In the genomic region with DNA sequence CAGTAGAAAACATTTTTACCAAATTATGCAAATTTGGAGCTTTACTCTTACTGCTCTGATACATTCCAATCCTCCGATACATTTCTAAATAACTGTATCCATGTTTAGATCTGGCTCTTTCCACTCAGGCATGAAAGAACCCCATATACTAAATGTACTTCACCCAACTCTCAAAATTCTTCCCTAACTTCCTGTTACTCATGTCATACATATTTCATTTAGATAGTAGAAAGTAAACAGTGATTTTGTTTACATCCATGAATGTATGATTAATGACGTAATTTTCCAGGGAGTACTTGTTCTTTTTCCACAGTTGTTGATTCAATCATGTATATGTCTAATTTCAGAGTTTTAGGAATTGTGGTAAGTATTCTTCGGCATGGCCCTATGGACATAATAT, we compare ENCODE assay signal across 15 cellular contexts.
DNase-seq lines count a peak whose midpoint lies in the region; ATAC-seq and TF ChIP-seq lines count a peak whose summit lies in the region.
"Had no signal": no experiment of that assay in that cellular context is flagged by ENCODE, and none has a peak within 500 bp of the region (broad histone marks: within the 10 kb centered on the region; RNA-seq: fewer than 3 reads in every experiment).

No MANE protein-coding gene starts in this region.

- peaks cover 59% of the 10 kb centered on the region for H3K4me1 ChIP-seq in A673 (ENCODE audit: insufficient read depth, low read length, poor library complexity, severe bottlenecking)
- no peaks in the 10 kb centered on the region for H3K4me1 ChIP-seq in trophoblast cell (ENCODE audit: control insufficient read depth in 1 of 2, insufficient read depth in 2 of 2, low read length in 2 of 2)

- TF ChIP-seq CTCF in A673 (conservative IDR thresholded peaks at IDR 0.05; ENCODE audit: low read depth, low read length), result no peak

- ATAC-seq in HG03045 (IDR thresholded peaks at IDR 0.05; ENCODE audit: unreplicated experiment), result no peak
- ATAC-seq: HCT116 had no signal

- POLR2A ChIA-PET in A673 (lab: Charles Lee; ENCODE audit: low non-redundant PET), result interaction anchor here (0.7 kb wide), 1 partner anchor 211 kb away, joined by 3 read pairs; no protein-coding TSS in a partner anchor

- DNase-seq in A673 (ENCODE audit: low spot score) (peak; percentile 37), HS-5 (ENCODE audit: low read depth) (peak; percentile 23), amniotic epithelial cell (ENCODE audit: low read depth) (peak; percentile 50), foreskin melanocyte (peak; percentile 29), AG20443 (ENCODE audit: low spot score) (no peak), GM19238 (ENCODE audit: insufficient read length, low spot score) (no peak), trophoblast cell (no peak)
- DNase-seq: AML-193, EL, KBM-7, NCI-H1436 treated with DMSO at 0.1 percent for 48 hours, NCI-H510A treated with DMSO at 0.1 percent for 48 hours, SIG-M5 had no signal

- no peak overlapping the region for H3K14ac ChIP-seq in trophoblast cell (ENCODE audit: low read length)

- H3K79me1 ChIP-seq in trophoblast cell (ENCODE audit: low read length), result no peaks in the 10 kb centered on the region

- CTCF ChIA-PET in A673 (lab: Charles Lee), result no interaction called here

- H3K4me3 ChIP-seq in A673 (ENCODE audit: low read depth, low read length, poor library complexity, severe bottlenecking), result no peak overlapping the region
- H3K4me3 ChIP-seq in trophoblast cell (ENCODE audit: low read depth, low read length), result no peak overlapping the region

- H3K4ac ChIP-seq in trophoblast cell (ENCODE audit: low read depth, low read length), result no peak overlapping the region

- H3K4me2 ChIP-seq in trophoblast cell (ENCODE audit: low read length), result no peak overlapping the region

- no peak overlapping the region for H2BK120ac ChIP-seq in trophoblast cell (ENCODE audit: insufficient read depth, low read length, poor library complexity)

- intact Hi-C loops in A673 (cut with micrococcal nuclease; ENCODE audit: unreplicated experiment), result loop anchor here (5.0 kb wide), 1 partner anchor 178 kb away; no protein-coding TSS in a partner anchor

- H2AFZ ChIP-seq in trophoblast cell (ENCODE audit: insufficient read depth, low read length, poor library complexity), result no peak overlapping the region

- no peaks in the 10 kb centered on the region for H3K79me2 ChIP-seq in trophoblast cell (ENCODE audit: control insufficient read depth, insufficient read depth, low read length, poor library complexity)

- no peaks in the 10 kb centered on the region for H3K36me3 ChIP-seq in A673 (ENCODE audit: insufficient read depth, low read length, poor library complexity, severe bottlenecking)
- H3K36me3 ChIP-seq in trophoblast cell (ENCODE audit: control insufficient read depth in 1 of 2, insufficient read depth in 2 of 2, low read length in 2 of 2), result no peaks in the 10 kb centered on the region

- H3K9ac ChIP-seq in trophoblast cell (ENCODE audit: low read length), result no peak overlapping the region

- no peak overlapping the region for H3K18ac ChIP-seq in trophoblast cell (ENCODE audit: low read length)

- no peaks in the 10 kb centered on the region for H3K27me3 ChIP-seq in A673 (replicated peaks; ENCODE audit: insufficient read depth, low read depth, low read length, poor library complexity)
- no peaks in the 10 kb centered on the region for H3K27me3 ChIP-seq in trophoblast cell (ENCODE audit: insufficient read depth, low read length)

- no peak overlapping the region for H4K8ac ChIP-seq in trophoblast cell (ENCODE audit: low read depth, low read length)

- no peak overlapping the region for H2BK5ac ChIP-seq in trophoblast cell (ENCODE audit: low read depth, low read length, poor library complexity)

- H2BK12ac ChIP-seq in trophoblast cell (ENCODE audit: low read length), result no peak overlapping the region

- no CpG with 5 or more reads among the region's 3 CpGs for WGBS in trophoblast cell (ENCODE audit: extremely low coverage, insufficient coverage, insufficient read length)

- H4K91ac ChIP-seq in trophoblast cell (ENCODE audit: low read depth, low read length), result no peak overlapping the region

- H3K9me3 ChIP-seq in A673 (ENCODE audit: low read depth, low read length, poor library complexity, severe bottlenecking), result no peaks in the 10 kb centered on the region
- no peaks in the 10 kb centered on the region for H3K9me3 ChIP-seq in trophoblast cell (ENCODE audit: insufficient read depth, low read depth, low read length)

- H2AK5ac ChIP-seq in trophoblast cell (ENCODE audit: low read length), result no peak overlapping the region

- BruUV-seq in A673 (replicated peaks; lab: Mats Ljungman, UMichigan), result no TSS peak

- H3K23ac ChIP-seq in trophoblast cell (ENCODE audit: low read length), result no peak overlapping the region

- H3K27ac ChIP-seq in A673 (ENCODE audit: low read depth, low read length, poor library complexity, severe bottlenecking), result no peak overlapping the region
- H3K27ac ChIP-seq in trophoblast cell (ENCODE audit: low read depth, low read length), result no peak overlapping the region

- no peak overlapping the region for H4K12ac ChIP-seq in trophoblast cell (ENCODE audit: low read depth, low read length)

Comparison
In these comparisons a context has a peak if more than half of its experiments do, and no peak if none do; other contexts are left out.
1. DNase-seq: peak in A673 (single experiment), HS-5 (single experiment), amniotic epithelial cell (single experiment) and foreskin melanocyte (single experiment); none in AG20443 (single experiment), GM19238 (single experiment) and trophoblast cell (0 of 2).